ENCODE assay signal across 8 cellular contexts in genomic region chr19:34963531-34964406, GRCh38. TPM values are rescaled to one million over a fixed set of nuclear protein-coding genes. Genes with fewer than 3 reads are reported as not detected.
A peak's percentile ranks its signal among the peaks of the same experiment; 100 is the strongest.
DNase-seq lines count a peak whose midpoint lies in the region; ATAC-seq, FAIRE-seq and TF ChIP-seq lines count a peak whose summit lies in the region.

TSS of gene ZNF792 (minus strand) at chr19:34964229. CDS start at chr19:34963662, 567 bp downstream.

- FAIRE-seq in pancreas (lab: Jason Lieb, UNC): no peak
- FAIRE-seq in urothelium cell line (lab: Jason Lieb, UNC): no peak

- H3K27me3 ChIP-seq in BLaER1 (0 out of 2 replicates have a peak, but pooled peaks cover 8% of the 10 kb centered on the region), HUES64 (ENCODE audit: insufficient read depth, low read length) (peaks cover 12% of the 10 kb centered on the region), SJSA1 (replicated peaks) (no peaks in the 10 kb centered on the region), cardiac muscle cell (no peaks in the 10 kb centered on the region), pancreas (no peaks in the 10 kb centered on the region)

- no peaks in the 10 kb centered on the region for H4K20me1 ChIP-seq in BLaER1

- TF ChIP-seq CTCF in cardiac muscle cell (IDR thresholded peaks at IDR 0.05; ENCODE audit: low read depth, low read length) (no peak), pancreas (IDR thresholded peaks at IDR 0.05) (no peak)

- ATAC-seq in GM19324 (IDR thresholded peaks at IDR 0.05; ENCODE audit: low FRiP score, unreplicated experiment): peak; percentile 73
- peak; percentile 83 to 91 (median 90) for ATAC-seq in pancreas

- H3K9me3 ChIP-seq in BLaER1 (peaks cover 77% of the 10 kb centered on the region), HUES64 (ENCODE audit: insufficient read depth, low read depth, low read length) (peaks cover 33% of the 10 kb centered on the region), SJSA1 (replicated peaks) (peaks cover 9% of the 10 kb centered on the region), cardiac muscle cell (ENCODE audit: low read depth) (peaks cover 3% of the 10 kb centered on the region), pancreas (no peaks in the 10 kb centered on the region)

- intact Hi-C loops in pancreas (cut with DNase I): loop anchor here in 1 of 3 donors (10.0 kb wide), 1 partner anchor 51 kb away; no protein-coding TSS in a partner anchor

- peaks cover 19% of the 10 kb centered on the region for H3K4me1 Mint-ChIP-seq in activated naive CD8-positive, alpha-beta T cell treated with anti-CD3 and anti-CD28 coated beads for 36 hours

- H3K27ac ChIP-seq in BLaER1 (peak within 1 kb of the TSS; percentile 88), HUES64 (ENCODE audit: low read depth, low read length) (no peak within 1 kb of the TSS), SJSA1 (no peak within 1 kb of the TSS), cardiac muscle cell (peak within 1 kb of the TSS; percentile 26), pancreas (peak within 1 kb of the TSS; percentile 10 to 56 (median 52))

- peak within 1 kb of the TSS; percentile 88 for H3K27ac Mint-ChIP-seq in activated naive CD8-positive, alpha-beta T cell treated with anti-CD3 and anti-CD28 coated beads for 36 hours

- peaks cover 49% of the 10 kb centered on the region for H3K36me3 Mint-ChIP-seq in activated naive CD8-positive, alpha-beta T cell treated with anti-CD3 and anti-CD28 coated beads for 36 hours

- peak within 1 kb of the TSS; percentile 89 for H3K4me2 ChIP-seq in BLaER1

- under 1% methylated on average over 80 of the region's 80 CpGs for WGBS in HUES64
- 0% methylated on average over 60 to 80 of the region's 80 CpGs for WGBS in pancreas, 2 donors

- peak within 1 kb of the TSS; percentile 92 for H3K4me3 ChIP-seq in BLaER1
- peak within 1 kb of the TSS; percentile 69 for H3K4me3 ChIP-seq in HUES64 (ENCODE audit: low read length)
- H3K4me3 ChIP-seq in SJSA1: peak within 1 kb of the TSS; percentile 73
- H3K4me3 ChIP-seq in cardiac muscle cell: peak within 1 kb of the TSS; percentile 68
- peak within 1 kb of the TSS; percentile 96 to 98 (median 97) for H3K4me3 ChIP-seq in pancreas

- H3K9me3 Mint-ChIP-seq in activated naive CD8-positive, alpha-beta T cell treated with anti-CD3 and anti-CD28 coated beads for 36 hours: peaks cover 61% of the 10 kb centered on the region

- peak within 1 kb of the TSS; percentile 94 for H3K4me3 Mint-ChIP-seq in activated naive CD8-positive, alpha-beta T cell treated with anti-CD3 and anti-CD28 coated beads for 36 hours

- H3K36me3 ChIP-seq in BLaER1: peaks cover 35% of the 10 kb centered on the region
- peaks cover 16% of the 10 kb centered on the region for H3K36me3 ChIP-seq in HUES64 (ENCODE audit: insufficient read depth, low read length)
- peaks cover 14% of the 10 kb centered on the region for H3K36me3 ChIP-seq in SJSA1
- peaks cover 5% of the 10 kb centered on the region for H3K36me3 ChIP-seq in cardiac muscle cell
- peaks cover 4 to 11% (median 9%) of the 10 kb centered on the region in 3 donors for H3K36me3 ChIP-seq in pancreas

- DNase-seq in SJSA1 (ENCODE audit: low read depth in 1 of 2, low spot score in 2 of 2) (peak; percentile 53 to 64), cardiac muscle cell (ENCODE audit: low read depth in 1 of 2, low spot score in 1 of 2) (peak; percentile 68 to 88), pancreas (peak; percentile 51 to 88 (median 72)), urothelium cell line (ENCODE audit: low spot score) (peak; percentile 79)
- DNase-seq in activated naive CD8-positive, alpha-beta T cell treated with anti-CD3 and anti-CD28 coated beads for 36 hours: peak; percentile 64

- H3K27me3 Mint-ChIP-seq in activated naive CD8-positive, alpha-beta T cell treated with anti-CD3 and anti-CD28 coated beads for 36 hours: no peaks in the 10 kb centered on the region

- H3K9ac ChIP-seq in BLaER1: peak within 1 kb of the TSS; percentile 88
- peak within 1 kb of the TSS; percentile 59 for H3K9ac ChIP-seq in HUES64 (ENCODE audit: low read depth, low read length)

- H3K4me1 ChIP-seq in BLaER1: peaks cover 16% of the 10 kb centered on the region
- no peaks in the 10 kb centered on the region for H3K4me1 ChIP-seq in HUES64 (ENCODE audit: insufficient read depth, low read length)
- H3K4me1 ChIP-seq in SJSA1 (replicated peaks): peaks cover 44% of the 10 kb centered on the region
- peaks cover 9% of the 10 kb centered on the region for H3K4me1 ChIP-seq in cardiac muscle cell (ENCODE audit: low read depth)
- peaks cover 0 to 10% (median 5%) of the 10 kb centered on the region in 3 donors for H3K4me1 ChIP-seq in pancreas

RNA-seq across cellular contexts. Expression of gene ZNF792, which starts in this region (rescaled TPM):
- 3.5 TPM for polyA plus RNA-seq in HUES64 (2013, experiment 1 of 2)
- 3.7 TPM for polyA plus RNA-seq in HUES64 (2013, experiment 2 of 2)
- 2.9 and 4.8 TPM in 2 replicates for total RNA-seq in SJSA1 (2014; rRNA removed; shearing (Covaris generic))
- total RNA-seq in activated naive CD8-positive, alpha-beta T cell treated with anti-CD3 and anti-CD28 coated beads for 36 hours: 1 to 10 TPM; 3.4 to 4.6 TPM
- 8.9 and 14.0 TPM in 2 replicates for total RNA-seq in cardiac muscle cell
- 2.6 and 4.6 TPM in 2 replicates for polyA plus RNA-seq in cardiac muscle cell
- total RNA-seq in pancreas: 1 to 10 TPM; 1.5 to 6.4 (median 2.6) TPM
- polyA plus RNA-seq in pancreas: 1 to 10 TPM; 1.0 to 1.6 TPM

Comparison
In these comparisons a context has a peak if more than half of its experiments do, and no peak if none do; other contexts are left out.
1. H3K27ac ChIP-seq: peak in BLaER1 (single experiment), cardiac muscle cell (single experiment) and pancreas (4 of 4); none in HUES64 (single experiment) and SJSA1 (single experiment).
2. Peak in every context shown above with its lines, with median percentiles within 50 percentile points of each other: H3K4me3 ChIP-seq and DNase-seq.